8 cellular contexts compared by ENCODE assay signal in the genomic region with DNA sequence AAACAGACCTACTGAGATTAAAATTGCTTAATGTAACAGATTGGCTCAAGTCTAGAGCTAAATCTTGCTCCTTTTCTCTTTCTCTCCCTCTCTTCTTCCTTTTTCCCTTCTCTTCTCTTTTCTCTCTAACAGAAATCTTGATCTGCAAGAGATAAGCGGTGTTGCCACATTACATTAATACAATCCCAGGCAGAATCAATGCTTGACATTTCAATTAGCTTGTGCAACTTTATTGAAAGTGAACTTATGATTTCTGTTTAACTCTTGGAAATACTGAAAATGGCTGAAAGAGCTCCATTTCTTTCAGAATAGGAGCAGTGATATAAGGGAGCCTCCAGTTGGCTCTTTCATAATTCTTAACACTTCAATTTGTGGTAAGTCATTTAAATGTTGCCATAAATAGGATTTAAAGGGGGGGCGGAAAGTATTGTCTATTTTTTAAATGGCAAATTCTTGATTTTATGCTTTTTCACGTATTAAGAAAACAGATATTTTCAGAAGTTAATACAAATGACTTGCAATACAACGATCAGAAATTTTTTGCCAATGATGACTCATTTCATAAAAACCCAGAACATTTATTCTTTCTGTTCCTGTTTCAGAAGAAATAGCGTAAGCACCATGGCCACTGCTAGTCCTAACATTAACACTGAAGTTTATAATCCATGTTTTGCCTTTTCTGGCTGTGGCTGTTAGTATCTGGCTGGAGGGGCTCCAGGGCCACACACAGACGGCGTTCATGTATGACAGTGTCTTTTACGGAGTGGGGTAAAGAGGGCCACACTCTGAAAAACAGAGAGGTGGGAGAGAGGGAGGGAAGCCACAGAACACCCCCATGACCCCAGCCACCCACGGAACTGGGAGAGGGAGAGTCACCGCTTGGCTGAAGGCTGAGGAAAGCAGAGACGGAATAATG.
A peak's percentile ranks its signal among the peaks of the same experiment; 100 is the strongest.
DNase-seq lines count a peak whose midpoint lies in the region; ATAC-seq and TF ChIP-seq lines count a peak whose summit lies in the region.

No MANE protein-coding gene starts in this region.

- POLR2A ChIA-PET in Caco-2 (lab: Charles Lee): no interaction called here

- H3K9me3 ChIP-seq in heart right ventricle (peaks cover 0 to 7% (median 0%) of the 10 kb centered on the region in 11 donors), aorta (ENCODE audit: control insufficient read depth, low read length) (no peaks in the 10 kb centered on the region), Caco-2 (no peaks in the 10 kb centered on the region)

- BruUV-seq in Caco-2 (replicated peaks; lab: Mats Ljungman, UMichigan): no TSS peak

- peak; percentile 78 for ATAC-seq in GM21717 (IDR thresholded peaks at IDR 0.05; ENCODE audit: unreplicated experiment)
- ATAC-seq in heart right ventricle: peak in 5 of 8 donors; percentile 52 to 69 (median 58)
- ATAC-seq in aorta (ENCODE audit: low FRiP score): peak; percentile 75
- ATAC-seq in GM19023 (IDR thresholded peaks at IDR 0.05; ENCODE audit: unreplicated experiment): no peak

- DNase-seq in AG08396 (ENCODE audit: low spot score): peak; percentile 52
- DNase-seq in NOMO-1 treated with DMSO at 0.1 percent for 48 hours (lab: John Stamatoyannopoulos, UW; ENCODE audit: unreplicated experiment): peak; percentile 81
- peak in 1 of 2 donors; percentile 8 for DNase-seq in heart right ventricle
- DNase-seq in aorta: peak; percentile 62 to 79
- DNase-seq in Caco-2: no peak
- DNase-seq in NCI-H2227 treated with DMSO at 0.1 percent for 48 hours (lab: John Stamatoyannopoulos, UW): no peak

- TF ChIP-seq CTCF in heart right ventricle (IDR thresholded peaks at IDR 0.05): no peak
- no peak for TF ChIP-seq CTCF in Caco-2 (IDR thresholded peaks at IDR 0.05; ENCODE audit: insufficient read depth in 1 of 2, low read depth in 1 of 2, low read length in 1 of 2, severe bottlenecking in 1 of 2, unreplicated experiment in 1 of 2)

- no peak overlapping the region for H3K4me3 Mint-ChIP-seq in Caco-2 (ENCODE audit: unreplicated experiment)

- H3K36me3 Mint-ChIP-seq in Caco-2 (ENCODE audit: insufficient read depth, unreplicated experiment): no peaks in the 10 kb centered on the region

- WGBS in heart right ventricle, 2 donors: 70% methylated on average over 11 of the region's 11 CpGs
- WGBS in aorta, 2 donors: 17 to 24% methylated on average over 11 of the region's 11 CpGs

- intact Hi-C loops in heart right ventricle (cut with DNase I) (no loop called here), aorta (cut with DNase I) (loop anchor here (10.0 kb wide), 2 partner anchors 95 to 115 kb away; a partner anchor contains a TSS), Caco-2 (cut with micrococcal nuclease; ENCODE audit: unreplicated experiment) (no loop called here)

- H3K4me1 ChIP-seq in heart right ventricle (peaks cover 0 to 11% (median 0%) of the 10 kb centered on the region in 9 donors), aorta (ENCODE audit: control insufficient read depth in 1 of 2, insufficient read depth in 2 of 2, low read length in 2 of 2) (peaks cover 1 to 3% of the 10 kb centered on the region in 2 donors), Caco-2 (no peaks in the 10 kb centered on the region; the same call in 1 of the 2 replicates)

- H3K4me1 Mint-ChIP-seq in Caco-2 (ENCODE audit: low read depth, unreplicated experiment): no peaks in the 10 kb centered on the region

- H3K27me3 ChIP-seq in heart right ventricle (no peaks in the 10 kb centered on the region), aorta (ENCODE audit: control insufficient read depth in 1 of 2, insufficient read depth in 2 of 2, low read length in 1 of 2) (no peaks in the 10 kb centered on the region), Caco-2 (replicated peaks; ENCODE audit: control insufficient read depth, insufficient read depth, low read length) (no peaks in the 10 kb centered on the region)

- H3K36me3 ChIP-seq in heart right ventricle: no peaks in the 10 kb centered on the region
- no peaks in the 10 kb centered on the region for H3K36me3 ChIP-seq in aorta (ENCODE audit: control insufficient read depth in 1 of 2, insufficient read depth in 2 of 2, low read length in 1 of 2)
- no peaks in the 10 kb centered on the region for H3K36me3 ChIP-seq in Caco-2 (ENCODE audit: control insufficient read depth, insufficient read depth, low read length)

- CTCF ChIA-PET in Caco-2 (lab: Charles Lee): no interaction called here

- no peak overlapping the region for H3K27ac Mint-ChIP-seq in Caco-2 (ENCODE audit: unreplicated experiment)

- H3K27ac ChIP-seq in heart right ventricle (peak overlapping the region in 7 of 10 donors; percentile 33 to 80 (median 72)), aorta (ENCODE audit: low read depth in 1 of 2, low read length in 2 of 2) (peak overlapping the region in 1 of 2 donors; percentile 55)

- no peaks in the 10 kb centered on the region for H3K9me3 Mint-ChIP-seq in Caco-2 (ENCODE audit: unreplicated experiment)

- H3K4me3 ChIP-seq in heart right ventricle (peak overlapping the region in 5 of 10 donors; percentile 20 to 37 (median 24)), aorta (ENCODE audit: low read length in 2 of 2) (no peak overlapping the region), Caco-2 (ENCODE audit: low read depth, low read length) (no peak overlapping the region)

- H3K27me3 Mint-ChIP-seq in Caco-2 (ENCODE audit: insufficient read depth, unreplicated experiment): no peaks in the 10 kb centered on the region

Comparison
In these comparisons a context has a peak if more than half of its experiments do, and no peak if none do; other contexts are left out.
1. DNase-seq: peak in AG08396 (single experiment), NOMO-1 treated with DMSO at 0.1 percent for 48 hours (single experiment) and aorta (2 of 2); none in Caco-2 (0 of 2) and NCI-H2227 treated with DMSO at 0.1 percent for 48 hours (single experiment).
2. intact Hi-C loops: an anchor here in aorta (10.0 kb wide); none called in heart right ventricle and Caco-2.